In the genomic region with DNA sequence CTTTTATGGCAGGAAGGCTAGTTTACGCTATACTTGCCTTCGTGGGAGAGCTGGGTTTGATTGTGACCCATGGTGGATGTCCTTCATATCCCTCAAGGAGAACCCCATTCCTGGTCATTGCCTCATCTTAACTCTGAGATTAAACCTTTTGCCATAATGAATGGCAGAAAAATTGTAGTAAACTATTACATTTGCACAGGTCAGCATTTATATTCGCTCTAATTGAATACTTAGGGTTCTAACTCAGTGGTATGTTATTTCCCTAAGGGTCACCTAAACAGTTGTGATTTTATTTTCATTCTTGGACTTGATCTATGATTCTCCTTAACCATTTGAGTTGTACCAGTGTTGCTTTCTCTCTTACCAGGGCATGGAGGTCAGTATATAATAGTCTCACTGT, we compare ENCODE assay signal across 15 cellular contexts. TPM values are rescaled to one million over a fixed set of nuclear protein-coding genes. Genes with fewer than 3 reads are reported as not detected.
DNase-seq lines count a peak whose midpoint lies in the region; ATAC-seq, FAIRE-seq and TF ChIP-seq lines count a peak whose summit lies in the region.
"Had no signal": no experiment of that assay in that cellular context is flagged by ENCODE, and none has a peak within 500 bp of the region (broad histone marks: within the 10 kb centered on the region; RNA-seq: fewer than 3 reads in every experiment).

No MANE protein-coding gene starts in this region.

- SMC1A ChIA-PET in GM12878 (lab: Charles Lee; ENCODE audit: uncharacterized antibody, unreplicated experiment): interaction anchor here (2.2 to 6.4 kb wide), 4 partner anchors 9 to 83 kb away, joined by 4 to 27 read pairs (median 16); a partner anchor contains a TSS

- H3K27ac Mint-ChIP-seq in T-helper 1 cell treated with Interleukin-12 subunit alpha and Interleukin-12 subunit beta and Interleukin-4 antibody, amounts not matched to agents 30 μg/mL and 1 μg/mL, for 36 hours: peak overlapping the region; percentile 93
- peak overlapping the region; percentile 74 to 98 (median 98) for H3K27ac Mint-ChIP-seq in IgD-negative memory B cell
- H3K27ac Mint-ChIP-seq: nephron progenitor cell had no signal

- no peak for ATAC-seq in GM12878

- H3K36me3 ChIP-seq in GM12878 (ENCODE audit: control insufficient read depth in 2 of 2, insufficient read depth in 2 of 2, low read length in 1 of 2) (no peaks in the 10 kb centered on the region), neutrophil (no peaks in the 10 kb centered on the region)
- H3K36me3 ChIP-seq: esophagus squamous epithelium had no signal

- H3K4me3 ChIP-seq in GM12878: 0 out of 2 replicates have a peak overlapping the region, but pooled peaks have one; percentile 34
- no peak overlapping the region for H3K4me3 ChIP-seq in neutrophil (ENCODE audit: low read depth in 1 of 2, low read length in 1 of 2)
- H3K4me3 ChIP-seq: esophagus squamous epithelium had no signal

- no peak for TF ChIP-seq RAD21 in GM12878 (IDR thresholded peaks at IDR 0.05; ENCODE audit: insufficient read depth, low read depth, low read length)

- no peak for TF ChIP-seq POLR2A in GM12878 (IDR thresholded peaks at IDR 0.05; ENCODE audit: low read depth, low read length)

- TF ChIP-seq CTCF in GM12878 (IDR thresholded peaks at IDR 0.05 in 2 of 3, conservative IDR thresholded peaks at IDR 0.05 in 1 of 3; ENCODE audit: control insufficient read depth in 2 of 3, extremely low read depth in 1 of 3, insufficient read depth in 1 of 3, low read depth in 3 of 3, low read length in 3 of 3) (no peak), neutrophil (IDR thresholded peaks at IDR 0.05) (no peak)

- intact Hi-C loops in GM12878 (cut with micrococcal nuclease; ENCODE audit: unreplicated experiment): no loop called here

- H3K4me1 ChIP-seq in GM12878 (ENCODE audit: control insufficient read depth, insufficient read depth, low read length) (no peaks in the 10 kb centered on the region), neutrophil (ENCODE audit: control insufficient read depth in 1 of 2, insufficient read depth in 1 of 2, low read depth in 1 of 2, low read length in 1 of 2) (peaks cover 22 to 35% of the 10 kb centered on the region in 2 experiments)
- H3K4me1 ChIP-seq: Caco-2 had no signal

- no peaks in the 10 kb centered on the region; the same call in 2 of the 3 replicates for H3K9me3 ChIP-seq in GM12878 (replicated peaks; ENCODE audit: control insufficient read depth, insufficient read depth, low read length)
- no peaks in the 10 kb centered on the region for H3K9me3 ChIP-seq in neutrophil
- H3K9me3 ChIP-seq: Caco-2, esophagus squamous epithelium had no signal

- peaks cover 10% of the 10 kb centered on the region for H3K36me3 Mint-ChIP-seq in T-helper 1 cell treated with Interleukin-12 subunit alpha and Interleukin-12 subunit beta and Interleukin-4 antibody, amounts not matched to agents 30 μg/mL and 1 μg/mL, for 36 hours (ENCODE audit: low read depth)
- no peaks in the 10 kb centered on the region for H3K36me3 Mint-ChIP-seq in IgD-negative memory B cell

- H3K27ac ChIP-seq in GM12878 (ENCODE audit: control insufficient read depth, insufficient read depth): peak overlapping the region; percentile 80; the same call in 1 of the 2 replicates
- peak overlapping the region; percentile 92 for H3K27ac ChIP-seq in neutrophil
- H3K27ac ChIP-seq: 22Rv1 had no signal

- RAD21 ChIA-PET in GM12878 (lab: Charles Lee; ENCODE audit: unreplicated experiment): interaction anchor here (0.9 to 1.9 kb wide), 3 partner anchors 8 to 82 kb away, joined by 3 to 8 read pairs (median 3); no protein-coding TSS in a partner anchor

- POLR2A ChIA-PET in GM12878 (lab: Charles Lee): interaction anchor here (1.3 kb wide), 2 partner anchors 9 to 11 kb away, joined by 6 to 12 read pairs; no protein-coding TSS in a partner anchor

- H3K4me2 ChIP-seq in GM12878 (ENCODE audit: control insufficient read depth, insufficient read depth): peak overlapping the region; percentile 84; the same call in 1 of the 2 replicates

- CTCF ChIA-PET in GM12878 (lab: Yijun Ruan, JAX): interaction anchor here (0.7 to 3.9 kb wide), 3 partner anchors 11 to 23 kb away, joined by 3 to 21 read pairs (median 3); no protein-coding TSS in a partner anchor

- BruUV-seq in GM12878 (replicated peaks; lab: Mats Ljungman, UMichigan): no TSS peak

- H3K9ac ChIP-seq in GM12878 (ENCODE audit: control insufficient read depth, insufficient read depth, low read length): no peak overlapping the region

- peaks cover 6% of the 10 kb centered on the region for H3K9me3 Mint-ChIP-seq in T-helper 1 cell treated with Interleukin-12 subunit alpha and Interleukin-12 subunit beta and Interleukin-4 antibody, amounts not matched to agents 30 μg/mL and 1 μg/mL, for 36 hours
- no peaks in the 10 kb centered on the region for H3K9me3 Mint-ChIP-seq in IgD-negative memory B cell

- peaks cover 45% of the 10 kb centered on the region for H3K79me2 ChIP-seq in GM12878 (ENCODE audit: control insufficient read depth, insufficient read depth, low read length)

- no peak for TF ChIP-seq EP300 in GM12878 (IDR thresholded peaks at IDR 0.05; ENCODE audit: borderline replicate concordance in 1 of 2, control insufficient read depth in 1 of 2, low read depth in 2 of 2, low read length in 2 of 2)

- peaks cover 52% of the 10 kb centered on the region for H3K4me1 Mint-ChIP-seq in T-helper 1 cell treated with Interleukin-12 subunit alpha and Interleukin-12 subunit beta and Interleukin-4 antibody, amounts not matched to agents 30 μg/mL and 1 μg/mL, for 36 hours (ENCODE audit: low read depth)
- peaks cover 16 to 42% (median 30%) of the 10 kb centered on the region in 3 donors for H3K4me1 Mint-ChIP-seq in IgD-negative memory B cell

- in situ Hi-C loops in GM12878 (cut with MboI) (no loop called here), KBM-7 (cut with MboI; ENCODE audit: low pct_unique_long_range_greater_than_20kb, low sequenced_read_pairs) (no loop called here)

- FAIRE-seq in GM12878 (lab: Jason Lieb, UNC): no peak

- H3K4me3 Mint-ChIP-seq in T-helper 1 cell treated with Interleukin-12 subunit alpha and Interleukin-12 subunit beta and Interleukin-4 antibody, amounts not matched to agents 30 μg/mL and 1 μg/mL, for 36 hours: peak overlapping the region; percentile 81
- H3K4me3 Mint-ChIP-seq in IgD-negative memory B cell: peak overlapping the region in 3 of 4 donors; percentile 75 to 92 (median 81)
- H3K4me3 Mint-ChIP-seq: nephron progenitor cell had no signal

- H3K27me3 ChIP-seq in GM12878 (replicated peaks in 1 of 2; ENCODE audit: control insufficient read depth in 2 of 2, insufficient read depth in 2 of 2, low read length in 1 of 2) (no peaks in the 10 kb centered on the region), neutrophil (no peaks in the 10 kb centered on the region)
- H3K27me3 ChIP-seq: esophagus squamous epithelium had no signal

- DNase-seq in T-helper 1 cell: no peak
- DNase-seq in GM12878 (ENCODE audit: low read depth, low spot score): no peak
- DNase-seq in KBM-7: no peak
- no peak for DNase-seq in SKM-1 treated with dmso at 0.1 percent for 144 hours (lab: John Stamatoyannopoulos, UW; ENCODE audit: unreplicated experiment)
- DNase-seq in UCSD-AML1 (lab: John Stamatoyannopoulos, UW; ENCODE audit: unreplicated experiment): no peak
- DNase-seq: amygdala, Caco-2, esophagus squamous epithelium, H7, NCI-H2081, nephron progenitor cell had no signal

- no peak overlapping the region for H2AFZ ChIP-seq in GM12878 (ENCODE audit: control insufficient read depth, low read depth, low read length)

- H4K20me1 ChIP-seq in GM12878 (ENCODE audit: control insufficient read depth, insufficient read depth): no peaks in the 10 kb centered on the region

- 77% methylated on average over 3 of the region's 3 CpGs for WGBS in GM12878 (ENCODE audit: insufficient coverage, insufficient replicate concordance, low lambda C conversion rate, missing lambda C conversion rate)

- no peaks in the 10 kb centered on the region for H3K27me3 Mint-ChIP-seq in T-helper 1 cell treated with Interleukin-12 subunit alpha and Interleukin-12 subunit beta and Interleukin-4 antibody, amounts not matched to agents 30 μg/mL and 1 μg/mL, for 36 hours (ENCODE audit: low read depth)
- H3K27me3 Mint-ChIP-seq in IgD-negative memory B cell: peaks cover 2% of the 10 kb centered on the region

TF ChIP-seq in GM12878, 131 proteins besides CTCF, POLR2A, EP300 and RAD21 (continues in another document):
- TF ChIP-seq BRCA1 (IDR thresholded peaks at IDR 0.05; ENCODE audit: low read depth, low read length) (no peak), IKZF2 (IDR thresholded peaks at IDR 0.05) (no peak), SPI1 (IDR thresholded peaks at IDR 0.05; ENCODE audit: borderline replicate concordance, insufficient read depth, low read depth, low read length) (no peak)

RNA-seq across cellular contexts. Expression of a gene that starts 13.4 kb away (rescaled TPM):
- polyA plus RNA-seq in IgD-negative memory B cell: 29.3 TPM
- total RNA-seq in GM12878 (2013; cell fraction: nucleolus; rRNA removed): 110 and 113 TPM in 2 replicates
- total RNA-seq in GM12878 (2014; rRNA removed): 21.9 and 24.8 TPM in 2 replicates
- total RNA-seq in GM12878 (2014; rRNA removed; fragmentation: Illumina TruSeq; extraction: Trizol): 22.0 and 22.7 TPM in 2 replicates
- 21.1 and 21.9 TPM in 2 replicates for total RNA-seq in GM12878 (2021)
- 12.1 TPM for polyA plus RNA-seq in GM12878 (2011; ENCODE audit: low read depth)
- polyA plus RNA-seq in GM12878 (2011; rRNA removed): 54.6 and 70.5 TPM in 2 replicates
- 32.3 and 43.6 TPM in 2 replicates for polyA plus RNA-seq in GM12878 (2011; cell fraction: cytosol; rRNA removed)
- 20.0 and 22.2 TPM in 2 replicates for polyA plus RNA-seq in GM12878 (2011; cell fraction: nucleus; rRNA removed)
- polyA plus RNA-seq in GM12878 (2012): 14.1 and 21.7 TPM in 2 replicates
- polyA plus RNA-seq in GM12878 (2014; fragmentation: Illumina TruSeq; extraction: Trizol): 20.4 and 23.8 TPM in 2 replicates
- 1 to 10 TPM; 4.2 to 6.4 TPM for polyA plus RNA-seq in GM12878 (2014; fragmentation: Nextera tagmentation; extraction: Ambion mirVana)
- 15.9 and 17.8 TPM in 2 replicates for polyA plus RNA-seq in GM12878 (2014; rRNA removed)
- polyA plus RNA-seq in GM12878 (2016; fragmentation: Nextera tagmentation; extraction: Ambion mirVana): 10 to 100 TPM; 40.5 to 41.3 TPM
- polyA minus RNA-seq in GM12878 (2011; rRNA and poly(A)+ RNA removed): 78.1 and 97.3 TPM in 2 replicates
- polyA minus RNA-seq in GM12878 (2011; cell fraction: cytosol; rRNA and poly(A)+ RNA removed): 23.9 and 28.0 TPM in 2 replicates
- polyA minus RNA-seq in GM12878 (2011; cell fraction: nucleus; rRNA and poly(A)+ RNA removed): 16.0 and 22.0 TPM in 2 replicates
